14 cellular contexts compared by ENCODE assay signal in the genomic region with DNA sequence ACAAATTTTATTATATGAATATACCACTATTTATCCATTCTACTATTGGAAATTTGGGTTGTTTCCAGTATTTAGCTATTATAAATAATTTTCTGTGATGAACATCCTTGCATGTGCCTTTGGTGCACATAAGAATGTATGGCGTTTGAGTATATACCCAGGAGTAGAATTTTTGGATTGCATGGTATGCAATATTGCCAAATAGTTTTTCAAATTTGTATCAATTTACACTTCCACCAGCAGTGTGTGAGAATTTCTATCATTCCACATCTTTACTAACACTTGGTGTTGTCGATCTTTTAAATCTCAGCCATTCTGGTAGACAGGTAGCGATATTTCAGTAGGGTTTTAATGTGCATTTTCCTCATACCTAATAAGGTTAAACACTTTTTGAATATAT. TPM values are rescaled to one million over a fixed set of nuclear protein-coding genes. Genes with fewer than 3 reads are reported as not detected.
A peak's percentile ranks its signal among the peaks of the same experiment; 100 is the strongest.
DNase-seq lines count a peak whose midpoint lies in the region; ATAC-seq and TF ChIP-seq lines count a peak whose summit lies in the region.
"Had no signal": no experiment of that assay in that cellular context is flagged by ENCODE, and none has a peak within 500 bp of the region (broad histone marks: within the 10 kb centered on the region; RNA-seq: fewer than 3 reads in every experiment).

No MANE protein-coding gene starts in this region.

- H3K9ac ChIP-seq in PC-3 (ENCODE audit: low read length) (no peak overlapping the region), trophoblast cell (ENCODE audit: low read length) (no peak overlapping the region)
- H3K9ac ChIP-seq: BLaER1 had no signal

- no peaks in the 10 kb centered on the region for H4K20me1 ChIP-seq in PC-3 (ENCODE audit: low read length)
- H4K20me1 ChIP-seq: BLaER1 had no signal

- H2AK5ac ChIP-seq in trophoblast cell (ENCODE audit: low read length): no peak overlapping the region

- no peak overlapping the region for H3K23ac ChIP-seq in trophoblast cell (ENCODE audit: low read length)

- H3K79me1 ChIP-seq in trophoblast cell (ENCODE audit: low read length): no peaks in the 10 kb centered on the region

- H4K8ac ChIP-seq in trophoblast cell (ENCODE audit: low read depth, low read length): no peak overlapping the region

- peak overlapping the region; percentile 51; the same call in 1 of the 2 replicates for H2AFZ ChIP-seq in PC-3 (ENCODE audit: low read length)
- H2AFZ ChIP-seq in trophoblast cell (ENCODE audit: insufficient read depth, low read length, poor library complexity): no peak overlapping the region

- no peaks in the 10 kb centered on the region for H3K9me3 ChIP-seq in PC-3 (ENCODE audit: low read length)
- peaks cover 13% of the 10 kb centered on the region for H3K9me3 ChIP-seq in trophoblast cell (ENCODE audit: insufficient read depth, low read depth, low read length)
- H3K9me3 ChIP-seq: A549, BE2C had no signal

- no CpG with 5 or more reads among the region's 3 CpGs for WGBS in trophoblast cell (ENCODE audit: extremely low coverage, insufficient coverage, insufficient read length)

- H4K12ac ChIP-seq in trophoblast cell (ENCODE audit: low read depth, low read length): no peak overlapping the region

- no peak overlapping the region for H2BK120ac ChIP-seq in trophoblast cell (ENCODE audit: insufficient read depth, low read length, poor library complexity)

- no peak overlapping the region for H3K4me3 ChIP-seq in AG10803 (ENCODE audit: low read length)
- no peak overlapping the region for H3K4me3 ChIP-seq in PC-3 (ENCODE audit: low read length)
- no peak overlapping the region for H3K4me3 ChIP-seq in trophoblast cell (ENCODE audit: low read depth, low read length)
- H3K4me3 ChIP-seq in H7 (ENCODE audit: insufficient read depth, low read depth, low read length): no peak overlapping the region
- H3K4me3 ChIP-seq: A549, BLaER1, GM12878 had no signal

- H3K4ac ChIP-seq in trophoblast cell (ENCODE audit: low read depth, low read length): no peak overlapping the region

- no peaks in the 10 kb centered on the region for H3F3A ChIP-seq in PC-3 (ENCODE audit: low read length, unreplicated experiment)

- POLR2A ChIA-PET in PC-3 (lab: Charles Lee; ENCODE audit: unreplicated experiment): no interaction called here

- H3K27me3 ChIP-seq in PC-3 (ENCODE audit: low read length) (no peaks in the 10 kb centered on the region), trophoblast cell (ENCODE audit: insufficient read depth, low read length) (no peaks in the 10 kb centered on the region), H7 (ENCODE audit: control insufficient read depth, insufficient read depth, low read length) (no peaks in the 10 kb centered on the region)
- H3K27me3 ChIP-seq: BE2C, BLaER1 had no signal

- H3K79me2 ChIP-seq in PC-3 (ENCODE audit: low read length) (no peaks in the 10 kb centered on the region), trophoblast cell (ENCODE audit: control insufficient read depth, insufficient read depth, low read length, poor library complexity) (no peaks in the 10 kb centered on the region)

- intact Hi-C loops in PC-3 (cut with micrococcal nuclease): loop anchor here (1.0 kb wide), 2 partner anchors 134 to 375 kb away; no protein-coding TSS in a partner anchor

- H3K18ac ChIP-seq in trophoblast cell (ENCODE audit: low read length): no peak overlapping the region

- DNase-seq in AG10803 (ENCODE audit: low read depth): peak; percentile 29
- no peak for DNase-seq in PC-3
- DNase-seq in trophoblast cell: peak; percentile 1 to 88
- DNase-seq in H7: no peak
- no peak for DNase-seq in medulla oblongata (ENCODE audit: extremely low spot score)
- DNase-seq: BE2C, C1 segment of cervical spinal cord, DND-41, GDM1 had no signal

- no peak for TF ChIP-seq CTCF in AG10803 (conservative IDR thresholded peaks at IDR 0.05; ENCODE audit: low read length)
- TF ChIP-seq CTCF in PC-3 (conservative IDR thresholded peaks at IDR 0.05; ENCODE audit: low read depth, low read length): no peak

- H3K9me2 ChIP-seq in PC-3 (replicated peaks; ENCODE audit: low read length): no peaks in the 10 kb centered on the region

- no peak overlapping the region for H2BK5ac ChIP-seq in trophoblast cell (ENCODE audit: low read depth, low read length, poor library complexity)

- H4K91ac ChIP-seq in trophoblast cell (ENCODE audit: low read depth, low read length): no peak overlapping the region

- H3K36me3 ChIP-seq in PC-3 (ENCODE audit: low read depth, low read length) (no peaks in the 10 kb centered on the region), trophoblast cell (ENCODE audit: control insufficient read depth in 1 of 2, insufficient read depth in 2 of 2, low read length in 2 of 2) (no peaks in the 10 kb centered on the region), H7 (replicated peaks; ENCODE audit: control insufficient read depth, insufficient read depth, low read length) (no peaks in the 10 kb centered on the region; the same call in 1 of the 2 replicates)
- H3K36me3 ChIP-seq: BE2C, BLaER1 had no signal

- CTCF ChIA-PET in PC-3 (lab: Charles Lee): no interaction called here

- H3K27ac ChIP-seq in PC-3 (ENCODE audit: low read length): no peak overlapping the region
- H3K27ac ChIP-seq in trophoblast cell (ENCODE audit: low read depth, low read length): no peak overlapping the region
- H3K27ac ChIP-seq: 22Rv1, A549, BLaER1 had no signal

- no TSS peak for BruUV-seq in PC-3 (replicated peaks; lab: Mats Ljungman, UMichigan)

- H3K4me1 ChIP-seq in PC-3 (ENCODE audit: insufficient read depth, low read length) (peaks cover 17% of the 10 kb centered on the region), trophoblast cell (ENCODE audit: control insufficient read depth in 1 of 2, insufficient read depth in 2 of 2, low read length in 2 of 2) (no peaks in the 10 kb centered on the region)
- H3K4me1 ChIP-seq: BE2C had no signal

- H3K14ac ChIP-seq in trophoblast cell (ENCODE audit: low read length): no peak overlapping the region

- no peak for ATAC-seq in PC-3
- no peak for ATAC-seq in HG03520 (IDR thresholded peaks at IDR 0.05; ENCODE audit: unreplicated experiment)

- H3K4me2 ChIP-seq in PC-3 (ENCODE audit: low read length) (peak overlapping the region; percentile 76; the same call in 1 of the 2 replicates), trophoblast cell (ENCODE audit: low read length) (no peak overlapping the region)
- H3K4me2 ChIP-seq: BLaER1 had no signal

- no peak overlapping the region for H2BK12ac ChIP-seq in trophoblast cell (ENCODE audit: low read length)

RNA-seq across cellular contexts. Expression of a gene that starts 9.2 kb away (rescaled TPM):
- total RNA-seq in PC-3 (2014; rRNA removed): 27.6 and 28.3 TPM in 2 replicates
- 82.4 and 84.4 TPM in 2 replicates for polyA plus RNA-seq in trophoblast cell (2013)
- total RNA-seq in H7 (2014; rRNA removed; shearing (Covaris generic)): 92.2 and 129 TPM in 2 replicates

Comparison
In these comparisons a context has a peak if more than half of its experiments do, and no peak if none do; other contexts are left out.
1. DNase-seq: peak in AG10803 (single experiment) and trophoblast cell (2 of 2); none in PC-3 (single experiment), H7 (single experiment) and medulla oblongata (single experiment).